Comparison of ENCODE assay signal across 10 cellular contexts in the genomic region with DNA sequence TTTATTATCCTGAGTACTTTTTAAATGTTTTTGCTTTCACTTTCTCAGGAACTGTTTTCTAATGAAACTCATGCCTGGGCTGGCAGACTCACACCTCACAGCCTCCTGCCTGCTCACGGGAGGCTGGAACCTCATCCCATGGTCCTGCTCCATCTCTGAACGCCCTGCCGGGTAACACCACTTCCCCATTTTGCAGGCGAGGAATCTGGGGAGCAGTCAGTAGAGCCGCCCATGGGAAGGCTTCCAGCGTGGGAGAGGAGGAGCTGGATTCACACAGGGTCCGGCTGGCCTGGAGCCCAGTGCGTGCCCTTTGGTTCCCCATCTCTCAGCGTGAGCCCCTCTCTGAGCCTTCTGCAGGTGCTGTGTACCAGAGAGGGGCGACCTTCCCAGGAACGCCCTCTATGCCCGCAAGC. TPM values are rescaled to one million over a fixed set of nuclear protein-coding genes. Genes with fewer than 3 reads are reported as not detected.
DNase-seq lines count a peak whose midpoint lies in the region; ATAC-seq, FAIRE-seq and TF ChIP-seq lines count a peak whose summit lies in the region.
"Had no signal": no experiment of that assay in that cellular context is flagged by ENCODE, and none has a peak within 500 bp of the region (broad histone marks: within the 10 kb centered on the region; RNA-seq: fewer than 3 reads in every experiment).

No MANE protein-coding gene starts in this region.

- H3K36me3 ChIP-seq in GM12878 (ENCODE audit: control insufficient read depth in 2 of 2, insufficient read depth in 2 of 2, low read length in 1 of 2) (no peaks in the 10 kb centered on the region), kidney (ENCODE audit: control insufficient read depth in 1 of 2, insufficient read depth in 2 of 2, low read length in 2 of 2) (no peaks in the 10 kb centered on the region), stomach smooth muscle (ENCODE audit: control insufficient read depth in 2 of 2, insufficient read depth in 2 of 2, low read length in 2 of 2) (no peaks in the 10 kb centered on the region), MG63 (no peaks in the 10 kb centered on the region)

- FAIRE-seq in GM18507 (lab: Jason Lieb, UNC) (peak; percentile 12), GM12878 (lab: Jason Lieb, UNC) (no peak), kidney (lab: Jason Lieb, UNC) (no peak)

- H3K9ac ChIP-seq in GM12878 (ENCODE audit: control insufficient read depth, insufficient read depth, low read length) (no peak overlapping the region), kidney (ENCODE audit: low read length in 2 of 2) (peak overlapping the region in 1 of 2 donors; percentile 46), stomach smooth muscle (ENCODE audit: low read length in 2 of 2) (peak overlapping the region in 1 of 2 donors; percentile 10)

- CTCF ChIA-PET in GM12878 (lab: Yijun Ruan, JAX): no interaction called here

- H3K27ac ChIP-seq in GM12878 (ENCODE audit: control insufficient read depth, insufficient read depth) (no peak overlapping the region), kidney (ENCODE audit: low read depth in 2 of 2, low read length in 2 of 2) (no peak overlapping the region), stomach smooth muscle (ENCODE audit: low read length) (peak overlapping the region; percentile 70)

- H3K4me1 ChIP-seq in GM12878 (ENCODE audit: control insufficient read depth, insufficient read depth, low read length) (no peaks in the 10 kb centered on the region), kidney (ENCODE audit: control insufficient read depth in 1 of 2, insufficient read depth in 1 of 2, low read depth in 1 of 2, low read length in 2 of 2) (peaks cover 12 to 27% of the 10 kb centered on the region in 2 donors), stomach smooth muscle (ENCODE audit: control insufficient read depth, insufficient read depth, low read length) (peaks cover 85% of the 10 kb centered on the region)

- TF ChIP-seq RAD21 in GM12878 (IDR thresholded peaks at IDR 0.05; ENCODE audit: insufficient read depth, low read depth, low read length): no peak

- H3K4me3 ChIP-seq in GM12878 (no peak overlapping the region), kidney (ENCODE audit: low read length in 2 of 2) (peak overlapping the region; percentile 46 to 53), stomach smooth muscle (ENCODE audit: low read length in 2 of 2) (peak overlapping the region; percentile 44 to 67), MG63 (no peak overlapping the region)

- DNase-seq in GM18507 (ENCODE audit: extremely low spot score, insufficient read length, low read depth) (no peak), GM12878 (ENCODE audit: low read depth, low spot score) (no peak), kidney (no peak), NCI-H2081 (lab: John Stamatoyannopoulos, UW) (no peak), NCI-H1417 (lab: John Stamatoyannopoulos, UW) (no peak), HUDEP-2 (lab: John Stamatoyannopoulos, UW; ENCODE audit: unreplicated experiment in 76 of 76) (no peak), MG63 (no peak)
- DNase-seq: activated naive CD4-positive, alpha-beta T cell treated with anti-CD3 and anti-CD28 coated beads, Interleukin-2, amount 10 ng/mL, durations not matched to agents 7 days and 5 days; MV-4-11 had no signal

- POLR2A ChIA-PET in GM12878 (lab: Charles Lee): no interaction called here

- intact Hi-C loops in GM12878 (cut with micrococcal nuclease; ENCODE audit: unreplicated experiment): no loop called here
- intact Hi-C loops in kidney (cut with DNase I): no loop called here

- H2AFZ ChIP-seq in GM12878 (ENCODE audit: control insufficient read depth, low read depth, low read length): 0 out of 2 replicates have a peak overlapping the region, but pooled peaks have one; percentile 38

- WGBS in GM12878 (ENCODE audit: insufficient coverage, insufficient replicate concordance, low lambda C conversion rate, missing lambda C conversion rate): 48% methylated on average over 12 of the region's 12 CpGs

- peak; percentile 46 for ATAC-seq in GM12878

- RAD21 ChIA-PET in GM12878 (lab: Charles Lee; ENCODE audit: unreplicated experiment): interaction anchor here (2.3 kb wide), 1 partner anchor 16 kb away, joined by 9 read pairs; no protein-coding TSS in a partner anchor

- no TSS peak for BruUV-seq in GM12878 (replicated peaks; lab: Mats Ljungman, UMichigan)

- H3K4me2 ChIP-seq in GM12878 (ENCODE audit: control insufficient read depth, insufficient read depth): peak overlapping the region; percentile 27; the same call in 1 of the 2 replicates

- H3K79me2 ChIP-seq in GM12878 (ENCODE audit: control insufficient read depth, insufficient read depth, low read length): no peaks in the 10 kb centered on the region

- TF ChIP-seq CTCF in GM12878 (IDR thresholded peaks at IDR 0.05 in 2 of 3, conservative IDR thresholded peaks at IDR 0.05 in 1 of 3; ENCODE audit: control insufficient read depth in 2 of 3, extremely low read depth in 1 of 3, insufficient read depth in 1 of 3, low read depth in 3 of 3, low read length in 3 of 3) (no peak), kidney (IDR thresholded peaks at IDR 0.05; ENCODE audit: borderline replicate concordance, extremely low read depth, insufficient read depth) (no peak)

- SMC1A ChIA-PET in GM12878 (lab: Charles Lee; ENCODE audit: uncharacterized antibody, unreplicated experiment): no interaction called here

- peaks cover 2% of the 10 kb centered on the region in 2 experiments; a peak in 3 of 4 replicates for H3K27me3 ChIP-seq in GM12878 (replicated peaks in 1 of 2; ENCODE audit: control insufficient read depth in 2 of 2, insufficient read depth in 2 of 2, low read length in 1 of 2)
- no peaks in the 10 kb centered on the region for H3K27me3 ChIP-seq in stomach smooth muscle (ENCODE audit: control insufficient read depth in 1 of 2, insufficient read depth in 2 of 2, low read length in 2 of 2)
- no peaks in the 10 kb centered on the region for H3K27me3 ChIP-seq in MG63

- H3K9me3 ChIP-seq in GM12878 (replicated peaks; ENCODE audit: control insufficient read depth, insufficient read depth, low read length) (no peaks in the 10 kb centered on the region), kidney (ENCODE audit: control insufficient read depth in 1 of 2, low read length in 2 of 2) (no peaks in the 10 kb centered on the region), stomach smooth muscle (ENCODE audit: control insufficient read depth in 2 of 2, low read length in 2 of 2) (no peaks in the 10 kb centered on the region), MG63 (no peaks in the 10 kb centered on the region)

- TF ChIP-seq EP300 in GM12878 (IDR thresholded peaks at IDR 0.05; ENCODE audit: borderline replicate concordance in 1 of 2, control insufficient read depth in 1 of 2, low read depth in 2 of 2, low read length in 2 of 2): no peak

- TF ChIP-seq POLR2A in GM12878 (IDR thresholded peaks at IDR 0.05; ENCODE audit: low read depth, low read length): no peak

- in situ Hi-C loops in GM12878 (cut with MboI): no loop called here

- no peaks in the 10 kb centered on the region for H4K20me1 ChIP-seq in GM12878 (ENCODE audit: control insufficient read depth, insufficient read depth)

TF ChIP-seq in GM12878, 131 proteins besides CTCF, POLR2A, EP300 and RAD21:
- peak; percentile 48; the same call in 1 of the 2 replicates for TF ChIP-seq SPI1 (IDR thresholded peaks at IDR 0.05; ENCODE audit: borderline replicate concordance, insufficient read depth, low read depth, low read length)
- no peak for TF ChIP-seq ZNF384 (IDR thresholded peaks at IDR 0.05; ENCODE audit: borderline replicate concordance, low read depth, low read length)

RNA-seq across cellular contexts. Expression of a gene that starts 53.6 kb away (rescaled TPM):
- not detected in 2 replicates for total RNA-seq in GM12878 (2013; cell fraction: nucleolus; rRNA removed)
- not detected in 2 replicates for total RNA-seq in GM12878 (2014; rRNA removed)
- total RNA-seq in GM12878 (2014; rRNA removed; fragmentation: Illumina TruSeq; extraction: Trizol): not detected in 2 replicates
- not detected in 2 replicates for total RNA-seq in GM12878 (2021)
- not detected for polyA plus RNA-seq in GM12878 (2011; ENCODE audit: low read depth)
- not detected in 2 replicates for polyA plus RNA-seq in GM12878 (2011; rRNA removed)
- polyA plus RNA-seq in GM12878 (2011; cell fraction: cytosol; rRNA removed): not detected in 2 replicates
- 0.01 and 0.23 TPM in 2 replicates for polyA plus RNA-seq in GM12878 (2011; cell fraction: nucleus; rRNA removed)
- not detected in 2 replicates for polyA plus RNA-seq in GM12878 (2012)
- polyA plus RNA-seq in GM12878 (2014; fragmentation: Illumina TruSeq; extraction: Trizol): not detected in 2 replicates
- polyA plus RNA-seq in GM12878 (2014; fragmentation: Nextera tagmentation; extraction: Ambion mirVana): not detected
- polyA plus RNA-seq in GM12878 (2014; rRNA removed): 0.01 TPM in 1 of 2 replicates, not detected in the other
- not detected for polyA plus RNA-seq in GM12878 (2016; fragmentation: Nextera tagmentation; extraction: Ambion mirVana)
- not detected in 2 replicates for polyA minus RNA-seq in GM12878 (2011; rRNA and poly(A)+ RNA removed)
- polyA minus RNA-seq in GM12878 (2011; cell fraction: cytosol; rRNA and poly(A)+ RNA removed): not detected in 2 replicates
- polyA minus RNA-seq in GM12878 (2011; cell fraction: nucleus; rRNA and poly(A)+ RNA removed): not detected in 2 replicates
- total RNA-seq in kidney: 7.1 TPM
- polyA plus RNA-seq in kidney (ENCODE audit: insufficient read depth, low read depth, low replicate concordance): 2.3 TPM
- 0.05 and 0.16 TPM in 2 replicates for total RNA-seq in MG63 (2014; rRNA removed; shearing (Covaris generic); ENCODE audit: low replicate concordance)

Comparison
In these comparisons a context has a peak if more than half of its experiments do, and no peak if none do; other contexts are left out.
1. H3K4me3 ChIP-seq: peak in kidney (2 of 2) and stomach smooth muscle (2 of 2); none in GM12878 (single experiment) and MG63 (single experiment).